8 cellular contexts compared by ENCODE assay signal in genomic region chr19:21020298-21021227, GRCh38. TPM values are rescaled to one million over a fixed set of nuclear protein-coding genes. Genes with fewer than 3 reads are reported as not detected.
DNase-seq lines count a peak whose midpoint lies in the region; TF ChIP-seq lines count a peak whose summit lies in the region.

ZNF430 (plus strand) TSS chr19:21020657; CDS start chr19:21020801, 144 bp downstream.

- H3K4me3 ChIP-seq in MM.1S (ENCODE audit: low read length) (peak within 1 kb of the TSS; percentile 97), foreskin fibroblast (ENCODE audit: low read depth in 1 of 2, low read length in 2 of 2) (peak within 1 kb of the TSS; percentile 63 to 95), stomach smooth muscle (ENCODE audit: low read length in 2 of 2) (peak within 1 kb of the TSS; percentile 77 to 95)

- H3K9me2 ChIP-seq in MM.1S (replicated peaks; ENCODE audit: insufficient read depth, low read length): no peaks in the 10 kb centered on the region

- H2AK5ac ChIP-seq in H9 (ENCODE audit: insufficient read length, low read length): no peak within 1 kb of the TSS

- no peak within 1 kb of the TSS for H3K23ac ChIP-seq in H9 (ENCODE audit: insufficient read length, low read depth, low read length)

- DNase-seq in ELR (ENCODE audit: low read depth): peak; percentile 98
- DNase-seq in H9: peak; percentile 97
- DNase-seq in MM.1S: peak; percentile 98
- DNase-seq in SIG-M5 (lab: John Stamatoyannopoulos, UW): peak; percentile 65
- peak; percentile 55 for DNase-seq in activated gamma-delta T cell (lab: John Stamatoyannopoulos, UW)
- peak; percentile 87 to 95 for DNase-seq in foreskin fibroblast
- DNase-seq in neural crest cell (ENCODE audit: low read depth, low spot score): peak; percentile 91

- no peak within 1 kb of the TSS for H3T11ph ChIP-seq in H9 (ENCODE audit: low read length)

- H3K4me1 Mint-ChIP-seq in H9 (peaks cover 19 to 24% of the 10 kb centered on the region in 2 experiments), neural crest cell (peaks cover 29% of the 10 kb centered on the region)

- H3K27me3 Mint-ChIP-seq in H9 (ENCODE audit: low read depth) (no peaks in the 10 kb centered on the region), neural crest cell (ENCODE audit: low read depth) (no peaks in the 10 kb centered on the region)

- no peak within 1 kb of the TSS for H4K5ac ChIP-seq in H9 (ENCODE audit: insufficient read length, low read depth, low read length)

- H3K4me3 Mint-ChIP-seq in H9 (peak within 1 kb of the TSS; percentile 99), neural crest cell (peak within 1 kb of the TSS; percentile 100)

- H3K9ac ChIP-seq in H9 (ENCODE audit: extremely low read depth, insufficient read length, low read length) (peak within 1 kb of the TSS; percentile 78), MM.1S (ENCODE audit: low read length) (peak within 1 kb of the TSS; percentile 77), stomach smooth muscle (ENCODE audit: low read length in 2 of 2) (peak within 1 kb of the TSS; percentile 74 to 88)

- H3K4me1 ChIP-seq in H9 (ENCODE audit: insufficient read depth, low read length): no peaks in the 10 kb centered on the region
- H3K4me1 ChIP-seq in MM.1S (ENCODE audit: low read length): no peaks in the 10 kb centered on the region
- H3K4me1 ChIP-seq in stomach smooth muscle (ENCODE audit: control insufficient read depth, insufficient read depth, low read length): no peaks in the 10 kb centered on the region

- WGBS in H9 (ENCODE audit: extremely low coverage, insufficient read length, low lambda C conversion rate): no CpG with 5 or more reads among the region's 44 CpGs

- peaks cover 5% of the 10 kb centered on the region; the same call in 1 of the 2 replicates for H3K79me2 ChIP-seq in H9 (ENCODE audit: insufficient read depth, low read length)
- peaks cover 39% of the 10 kb centered on the region for H3K79me2 ChIP-seq in MM.1S (ENCODE audit: low read length)

- peak within 1 kb of the TSS; percentile 99 for H3K27ac Mint-ChIP-seq in H9
- H3K27ac Mint-ChIP-seq in neural crest cell (ENCODE audit: unreplicated experiment): peak within 1 kb of the TSS; percentile 100

- H3K56ac ChIP-seq in H9 (ENCODE audit: insufficient read length, low read depth, low read length): no peak within 1 kb of the TSS

- no peak within 1 kb of the TSS for H2BK120ac ChIP-seq in H9 (ENCODE audit: low read depth, low read length, poor library complexity, severe bottlenecking)

- H2AFZ ChIP-seq in H9 (ENCODE audit: low read length) (no peak within 1 kb of the TSS), MM.1S (ENCODE audit: low read length) (peak within 1 kb of the TSS; percentile 93)

- H4K8ac ChIP-seq in H9 (replicated peaks; ENCODE audit: insufficient read length, low read depth, low read length): no peak within 1 kb of the TSS

- peak within 1 kb of the TSS; percentile 15 for H3K18ac ChIP-seq in H9 (ENCODE audit: insufficient read length, low read depth, low read length)

- TF ChIP-seq CTCF in H9 (conservative IDR thresholded peaks at IDR 0.05) (no peak), MM.1S (IDR thresholded peaks at IDR 0.05; ENCODE audit: low read length) (no peak), foreskin fibroblast (IDR thresholded peaks at IDR 0.05; ENCODE audit: low read depth, low read length) (no peak), neural crest cell (conservative IDR thresholded peaks at IDR 0.05) (no peak)

- H3K36me3 ChIP-seq in MM.1S (replicated peaks; ENCODE audit: insufficient read depth, low read length) (peaks cover 6% of the 10 kb centered on the region), stomach smooth muscle (ENCODE audit: control insufficient read depth in 2 of 2, insufficient read depth in 2 of 2, low read length in 2 of 2) (peaks cover 0 to 3% of the 10 kb centered on the region in 2 donors)

- H2BK12ac ChIP-seq in H9 (ENCODE audit: insufficient read length, low read depth, low read length): no peak within 1 kb of the TSS

- peak within 1 kb of the TSS; percentile 62 for H3K14ac ChIP-seq in H9 (ENCODE audit: insufficient read depth, low read length)

- H2BK15ac ChIP-seq in H9 (ENCODE audit: low read depth, low read length): no peak within 1 kb of the TSS

- peaks cover 4% of the 10 kb centered on the region; the same call in 1 of the 2 replicates for H3F3A ChIP-seq in MM.1S (ENCODE audit: insufficient read depth, low read length)

- no peak within 1 kb of the TSS for H3K4ac ChIP-seq in H9 (ENCODE audit: low read depth, low read length)

- H3K27me3 ChIP-seq in H9 (ENCODE audit: insufficient read depth, low read length) (no peaks in the 10 kb centered on the region), MM.1S (replicated peaks; ENCODE audit: insufficient read depth, low read length) (no peaks in the 10 kb centered on the region), stomach smooth muscle (ENCODE audit: control insufficient read depth in 1 of 2, insufficient read depth in 2 of 2, low read length in 2 of 2) (no peaks in the 10 kb centered on the region)

- H3K9me3 ChIP-seq in H9 (ENCODE audit: control insufficient read depth, low read depth, low read length) (no peaks in the 10 kb centered on the region), MM.1S (replicated peaks; ENCODE audit: insufficient read depth, low read length) (no peaks in the 10 kb centered on the region), stomach smooth muscle (ENCODE audit: control insufficient read depth in 2 of 2, low read length in 2 of 2) (no peaks in the 10 kb centered on the region)

- H3K27ac ChIP-seq in H9 (ENCODE audit: insufficient read length, low read depth, low read length) (peak within 1 kb of the TSS; percentile 16), MM.1S (ENCODE audit: low read length) (peak within 1 kb of the TSS; percentile 76; the same call in 1 of the 2 replicates), stomach smooth muscle (ENCODE audit: low read length) (peak within 1 kb of the TSS; percentile 79)

- no peak within 1 kb of the TSS for H2BK5ac ChIP-seq in H9 (ENCODE audit: insufficient read length, low read length)

- peaks cover 2% of the 10 kb centered on the region for H3K79me1 ChIP-seq in H9 (ENCODE audit: insufficient read depth, low read depth, low read length, poor library complexity, severe bottlenecking)

- no peaks in the 10 kb centered on the region for H4K20me1 ChIP-seq in H9 (ENCODE audit: control insufficient read depth, insufficient read depth, insufficient read length)
- H4K20me1 ChIP-seq in MM.1S (ENCODE audit: insufficient read depth, low read length): no peaks in the 10 kb centered on the region

- no peak within 1 kb of the TSS for H4K91ac ChIP-seq in H9 (ENCODE audit: insufficient read length, low read depth, low read length)

- H3K4me2 ChIP-seq in H9 (ENCODE audit: insufficient read depth, insufficient read length, low read length) (peak within 1 kb of the TSS; percentile 67), MM.1S (ENCODE audit: low read depth, low read length) (peak within 1 kb of the TSS; percentile 54)

- no peaks in the 10 kb centered on the region for H3K9me3 Mint-ChIP-seq in H9
- H3K9me3 Mint-ChIP-seq in neural crest cell: no peaks in the 10 kb centered on the region

- peaks cover 13 to 35% (median 30%) of the 10 kb centered on the region in 3 experiments for H3K36me3 Mint-ChIP-seq in H9 (ENCODE audit: insufficient read depth in 1 of 3, low read depth in 3 of 3)
- H3K36me3 Mint-ChIP-seq in neural crest cell (ENCODE audit: low read depth): peaks cover 14% of the 10 kb centered on the region

- H2BK20ac ChIP-seq in H9 (ENCODE audit: low read depth, low read length, poor library complexity, severe bottlenecking): no peak within 1 kb of the TSS

- no peaks in the 10 kb centered on the region for H3K23me2 ChIP-seq in H9 (ENCODE audit: insufficient read length, low read depth, low read length, poor library complexity, severe bottlenecking)

RNA-seq across cellular contexts. Expression of gene ZNF430, which starts in this region (rescaled TPM):
- total RNA-seq in H9 (2021): 16.6 and 17.7 TPM in 2 replicates
- total RNA-seq in neural crest cell: 19.7 and 20.9 TPM in 2 replicates

Comparison
In these comparisons a context has a peak if more than half of its experiments do, and no peak if none do; other contexts are left out.
1. Peak in every context shown above with its lines: DNase-seq, H3K4me3 ChIP-seq and H3K27ac ChIP-seq.
2. H3K27ac ChIP-seq: peak in every context shown above with its lines; median percentile 79 in stomach smooth muscle; 76 in MM.1S; 16 in H9.